Comparison of ENCODE assay signal across 1 cellular context in the genomic region with DNA sequence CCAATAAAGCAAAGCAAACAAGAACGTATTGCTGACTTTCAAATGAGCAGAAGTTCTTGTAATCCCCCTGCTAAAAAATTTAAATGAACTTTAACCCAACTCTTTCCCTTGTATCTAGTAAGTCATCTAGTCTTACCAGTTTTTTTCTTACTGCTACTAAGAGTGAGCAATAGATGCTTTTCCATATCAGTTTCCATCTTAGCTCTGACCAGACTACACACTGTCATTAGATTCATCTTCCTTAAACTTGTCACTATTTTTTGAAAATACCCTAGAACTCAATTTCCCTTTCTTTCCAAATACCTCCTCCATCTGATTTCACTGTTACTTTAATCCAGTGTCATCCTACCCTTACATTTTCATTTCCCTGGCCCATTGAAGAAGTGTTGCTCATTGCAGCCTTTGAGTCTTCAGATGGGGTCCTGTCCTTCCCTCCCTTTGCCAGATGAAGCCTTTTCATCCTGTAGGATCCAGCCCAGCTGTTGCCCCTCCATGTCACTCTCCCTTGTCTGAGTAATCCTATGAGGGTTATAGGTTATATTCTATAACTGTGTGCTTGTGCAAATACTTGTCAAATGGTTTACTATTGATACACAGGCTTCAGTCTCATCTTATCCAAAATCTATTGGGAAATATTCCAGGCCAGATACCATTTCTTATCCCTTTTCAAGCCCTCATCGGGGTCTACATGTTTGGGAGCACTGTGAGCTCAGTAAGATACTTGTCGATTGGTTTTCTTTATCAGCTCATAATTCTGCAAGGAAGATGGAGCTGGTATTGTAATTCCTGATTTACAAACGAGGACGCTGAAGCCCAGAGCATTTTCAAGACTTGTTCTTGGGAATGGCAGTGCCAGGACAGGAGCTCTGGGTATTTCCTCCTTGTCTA.
TF ChIP-seq lines count a peak whose summit lies in the region.

No MANE protein-coding gene starts in this region.

TF ChIP-seq in IMR-90, 13 proteins besides CTCF, POLR2A, EP300 and RAD21:
- TF ChIP-seq CEBPB (IDR thresholded peaks at IDR 0.05; ENCODE audit: low read depth, low read length): no peak
- no peak for TF ChIP-seq MAZ (IDR thresholded peaks at IDR 0.05; ENCODE audit: borderline replicate concordance, low read depth, low read length)
- no peak for TF ChIP-seq NFE2L2 (IDR thresholded peaks at IDR 0.05; ENCODE audit: low read depth, low read length)
- TF ChIP-seq FOS (IDR thresholded peaks at IDR 0.05; ENCODE audit: low read depth, low read length): no peak
- TF ChIP-seq SMC3 (IDR thresholded peaks at IDR 0.05; ENCODE audit: low read depth, low read length): no peak
- no peak for TF ChIP-seq MXI1 (IDR thresholded peaks at IDR 0.05; ENCODE audit: borderline replicate concordance, low read depth, low read length)
- TF ChIP-seq CHD1 (IDR thresholded peaks at IDR 0.05; ENCODE audit: low read depth, low read length): no peak
- TF ChIP-seq RCOR1 (IDR thresholded peaks at IDR 0.05; ENCODE audit: insufficient replicate concordance, low read length): no peak
- TF ChIP-seq BHLHE40 (IDR thresholded peaks at IDR 0.05; ENCODE audit: low read depth, low read length): no peak
- TF ChIP-seq, protein P1, sequence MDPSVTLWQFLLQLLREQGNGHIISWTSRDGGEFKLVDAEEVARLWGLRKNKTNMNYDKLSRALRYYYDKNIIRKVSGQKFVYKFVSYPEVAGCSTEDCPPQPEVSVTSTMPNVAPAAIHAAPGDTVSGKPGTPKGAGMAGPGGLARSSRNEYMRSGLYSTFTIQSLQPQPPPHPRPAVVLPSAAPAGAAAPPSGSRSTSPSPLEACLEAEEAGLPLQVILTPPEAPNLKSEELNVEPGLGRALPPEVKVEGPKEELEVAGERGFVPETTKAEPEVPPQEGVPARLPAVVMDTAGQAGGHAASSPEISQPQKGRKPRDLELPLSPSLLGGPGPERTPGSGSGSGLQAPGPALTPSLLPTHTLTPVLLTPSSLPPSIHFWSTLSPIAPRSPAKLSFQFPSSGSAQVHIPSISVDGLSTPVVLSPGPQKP (IDR thresholded peaks at IDR 0.05; ENCODE audit: borderline replicate concordance, low read depth, low read length): no peak
